In genomic region chr5:171418316-171418981, GRCh38 we compare ENCODE assay signal across 8 cellular contexts. TPM values are rescaled to one million over a fixed set of nuclear protein-coding genes. Genes with fewer than 3 reads are reported as not detected.
DNase-seq lines count a peak whose midpoint lies in the region; ATAC-seq and TF ChIP-seq lines count a peak whose summit lies in the region.

No MANE protein-coding gene starts in this region.

- peak; percentile 89 for TF ChIP-seq CTCF in mucosa of descending colon (IDR thresholded peaks at IDR 0.05)

- H3K9me3 ChIP-seq in esophagus (ENCODE audit: control insufficient read depth in 2 of 2, insufficient read depth in 1 of 2, low read depth in 1 of 2, low read length in 1 of 2) = no peaks in the 10 kb centered on the region
- no peaks in the 10 kb centered on the region for H3K9me3 ChIP-seq in mucosa of descending colon

- intact Hi-C loops in mucosa of descending colon (cut with DNase I, micrococcal nuclease) = loop anchor here (5.0 to 10.0 kb wide), 2 partner anchors 476 to 489 kb away; no protein-coding TSS in a partner anchor

- DNase-seq in AML-193 (lab: John Stamatoyannopoulos, UW) = peak; percentile 54 to 60
- DNase-seq in NCI-H748 treated with DMSO at 0.1 percent for 48 hours (lab: John Stamatoyannopoulos, UW) = peak; percentile 63
- peak; percentile 82 for DNase-seq in activated CD8-positive, alpha-beta memory T cell treated with anti-CD3 and anti-CD28 coated beads, Interleukin-2, amount 50 U/mL, for 48 hours
- DNase-seq in mucosa of descending colon = peak; percentile 75 to 85 (median 77)
- peak; percentile 12 for DNase-seq in stimulated activated naive CD4-positive, alpha-beta T cell treated with Interleukin-2 at 50 U/mL for 16 hours (lab: John Stamatoyannopoulos, UW)

- ATAC-seq in GM18873 (IDR thresholded peaks at IDR 0.05; ENCODE audit: low FRiP score, unreplicated experiment) = peak; percentile 50
- ATAC-seq in HG03135 (IDR thresholded peaks at IDR 0.05; ENCODE audit: unreplicated experiment) = peak; percentile 74
- peak; percentile 86 for ATAC-seq in mucosa of descending colon

- H3K27me3 ChIP-seq in esophagus (ENCODE audit: control insufficient read depth in 1 of 2, insufficient read depth in 2 of 2, low read length in 2 of 2) = no peaks in the 10 kb centered on the region

- H3K27ac ChIP-seq in esophagus (ENCODE audit: low read depth in 2 of 2, low read length in 1 of 2) = no peak overlapping the region

- no peaks in the 10 kb centered on the region for H3K36me3 ChIP-seq in esophagus (ENCODE audit: control insufficient read depth in 2 of 2, insufficient read depth in 2 of 2, low read length in 1 of 2)
- H3K36me3 ChIP-seq in mucosa of descending colon (ENCODE audit: low read depth) = no peaks in the 10 kb centered on the region

- 11 to 13% methylated on average over 26 of the region's 26 CpGs for WGBS in esophagus, 2 donors

- H3K4me3 ChIP-seq in esophagus (ENCODE audit: low read depth in 1 of 2, low read length in 2 of 2) = peak overlapping the region; percentile 31 to 45
- H3K4me3 ChIP-seq in mucosa of descending colon = no peak overlapping the region

- peaks cover 10 to 12% of the 10 kb centered on the region in 2 donors for H3K4me1 ChIP-seq in esophagus (ENCODE audit: control insufficient read depth in 2 of 2, insufficient read depth in 2 of 2, low read length in 1 of 2)
- peaks cover 23% of the 10 kb centered on the region for H3K4me1 ChIP-seq in mucosa of descending colon (ENCODE audit: low read depth)

RNA-seq across cellular contexts. Expression of gene FGF18, which starts 1.0 kb away (rescaled TPM):
- polyA plus RNA-seq in esophagus = under 1 TPM; 0.06 to 0.18 TPM
- under 1 TPM in 2 of 3 donors, not detected in 1; 0.16 to 0.63 TPM for total RNA-seq in mucosa of descending colon

RNA-seq across cellular contexts. Expression of gene NPM1, which starts 30.8 kb away (rescaled TPM):
- polyA plus RNA-seq in esophagus = 1,000 to 10,000 TPM in 1 of 2 donors, 100 to 1,000 TPM in 1; 800 to 2,525 TPM
- 100 to 1,000 TPM; 404 to 623 (median 596) TPM for total RNA-seq in mucosa of descending colon

Comparison
In these comparisons a context has a peak if more than half of its experiments do, and no peak if none do; other contexts are left out.
1. DNase-seq: peak in every context shown above with its lines; median percentile 82 in activated CD8-positive, alpha-beta memory T cell treated with anti-CD3 and anti-CD28 coated beads, Interleukin-2, amount 50 U/mL, for 48 hours; 77 in mucosa of descending colon; 63 in NCI-H748 treated with DMSO at 0.1 percent for 48 hours; 57 in AML-193; 12 in stimulated activated naive CD4-positive, alpha-beta T cell treated with Interleukin-2 at 50 U/mL for 16 hours.